ENCODE assay signal across 22 cellular contexts in genomic region chr5:59559847-59560246, GRCh38.
DNase-seq lines count a peak whose midpoint lies in the region; ATAC-seq, FAIRE-seq and TF ChIP-seq lines count a peak whose summit lies in the region.
"Had no signal": no experiment of that assay in that cellular context is flagged by ENCODE, and none has a peak within 500 bp of the region (broad histone marks: within the 10 kb centered on the region; RNA-seq: fewer than 3 reads in every experiment).

No MANE protein-coding gene starts in this region.

- H3K9me1 ChIP-seq in endothelial cell of umbilical vein (replicated peaks; ENCODE audit: control insufficient read depth, extremely low read depth, insufficient read depth, low read length) = no peaks in the 10 kb centered on the region

- TF ChIP-seq POLR2A in HepG2 (IDR thresholded peaks at IDR 0.05; ENCODE audit: insufficient read depth in 1 of 2, low read depth in 2 of 2, low read length in 2 of 2) (no peak), endothelial cell of umbilical vein (IDR thresholded peaks at IDR 0.05; ENCODE audit: low read depth, low read length) (no peak)

- in situ Hi-C loops in HepG2 (cut with HindIII; ENCODE audit: extremely low pct_ligation_motif_present, low pct_unique_long_range_greater_than_20kb) = no loop called here

- H3K4me3 ChIP-seq in liver (ENCODE audit: low read depth in 1 of 3, low read length in 3 of 3) (no peak overlapping the region), HepG2 (replicated peaks in 1 of 3; ENCODE audit: insufficient read depth in 1 of 3, low read depth in 2 of 3, low read length in 3 of 3) (no peak overlapping the region), endothelial cell of umbilical vein (replicated peaks in 1 of 3; ENCODE audit: insufficient read depth in 1 of 3, low read depth in 1 of 3, low read length in 3 of 3) (no peak overlapping the region)
- H3K4me3 ChIP-seq in effector memory CD4-positive, alpha-beta T cell (ENCODE audit: insufficient read depth, low read depth, low read length, poor library complexity, severe bottlenecking) = no peak overlapping the region
- H3K4me3 ChIP-seq: BLaER1, GM23248, MG63, PC-9, SJCRH30 had no signal

- peaks cover 4% of the 10 kb centered on the region for H3K36me3 Mint-ChIP-seq in memory B cell
- H3K36me3 Mint-ChIP-seq: CD4-positive, CD25-positive, alpha-beta regulatory T cell had no signal

- H3K27ac Mint-ChIP-seq in memory B cell = peak overlapping the region; percentile 88
- H3K27ac Mint-ChIP-seq: CD4-positive, CD25-positive, alpha-beta regulatory T cell had no signal

- no peak overlapping the region for H3K9ac ChIP-seq in liver (ENCODE audit: low read depth in 1 of 2, low read length in 2 of 2)
- H3K9ac ChIP-seq in HepG2 (ENCODE audit: insufficient read depth, low read depth, low read length) = no peak overlapping the region
- H3K9ac ChIP-seq in endothelial cell of umbilical vein (replicated peaks; ENCODE audit: extremely low read depth, insufficient read depth, low read length) = no peak overlapping the region
- H3K9ac ChIP-seq: BLaER1, GM23248 had no signal

- intact Hi-C loops in HepG2 (cut with micrococcal nuclease; ENCODE audit: unreplicated experiment) (no loop called here), endothelial cell of umbilical vein (cut with micrococcal nuclease) (no loop called here)

- H3K4me1 Mint-ChIP-seq in memory B cell = peaks cover 36% of the 10 kb centered on the region

- H4K20me1 ChIP-seq in HepG2 (ENCODE audit: insufficient read depth, low read length) (no peaks in the 10 kb centered on the region), endothelial cell of umbilical vein (replicated peaks; ENCODE audit: control insufficient read depth, extremely low read depth, insufficient read depth, low read length) (no peaks in the 10 kb centered on the region)
- H4K20me1 ChIP-seq: BLaER1 had no signal

- POLR2A ChIA-PET in HepG2 (lab: Yijun Ruan, JAX) (no interaction called here), endothelial cell of umbilical vein (lab: Charles Lee) (no interaction called here)

- H3K4me2 ChIP-seq in HepG2 (ENCODE audit: low read depth, low read length) = no peak overlapping the region
- H3K4me2 ChIP-seq in endothelial cell of umbilical vein (ENCODE audit: insufficient read depth, low read length) = peak overlapping the region; percentile 9
- H3K4me2 ChIP-seq: BLaER1, PC-9 had no signal

- H2AFZ ChIP-seq in HepG2 (ENCODE audit: low read length) (no peak overlapping the region), endothelial cell of umbilical vein (ENCODE audit: low read depth, low read length) (no peak overlapping the region)
- H2AFZ ChIP-seq: GM23248, PC-9 had no signal

- no TSS peak for BruUV-seq in HepG2 (replicated peaks; lab: Mats Ljungman, UMichigan)
- BruUV-seq in endothelial cell of umbilical vein (replicated peaks; lab: Mats Ljungman, UMichigan) = no TSS peak

- no peak overlapping the region for H3K4me3 Mint-ChIP-seq in memory B cell
- H3K4me3 Mint-ChIP-seq: CD4-positive, CD25-positive, alpha-beta regulatory T cell had no signal

- ATAC-seq in HepG2 (no peak), memory B cell (ENCODE audit: low read depth) (no peak), GM18517 (IDR thresholded peaks at IDR 0.05; ENCODE audit: unreplicated experiment) (no peak), HG02763 (IDR thresholded peaks at IDR 0.05; ENCODE audit: unreplicated experiment) (no peak)
- ATAC-seq: Right ventricle myocardium inferior had no signal

- no peak for TF ChIP-seq CTCF in liver (IDR thresholded peaks at IDR 0.05; ENCODE audit: low read depth, low read length, missing input control)
- no peak for TF ChIP-seq CTCF in HepG2 (CRISPR knock-in tag; IDR thresholded peaks at IDR 0.05)
- TF ChIP-seq CTCF in endothelial cell of umbilical vein (IDR thresholded peaks at IDR 0.05; ENCODE audit: extremely low read depth in 1 of 2, insufficient read depth in 1 of 2, low read depth in 1 of 2, low read length in 2 of 2) = no peak

- CTCF ChIA-PET in HepG2 (lab: Yijun Ruan, JAX; ENCODE audit: low intra/inter-chr PET ratio, low total read pairs) (no interaction called here), endothelial cell of umbilical vein (lab: Charles Lee) (interaction anchor here (1.0 to 2.3 kb wide), 4 partner anchors 14 to 101 kb away, joined by 3 to 9 read pairs (median 6); no protein-coding TSS in a partner anchor)

- H3K4me1 ChIP-seq in liver (ENCODE audit: control insufficient read depth in 4 of 4, insufficient read depth in 4 of 4, low read length in 3 of 4) (peaks cover 0 to 3% (median 0%) of the 10 kb centered on the region in 4 donors), HepG2 (ENCODE audit: insufficient read depth, low read length) (peaks cover 36% of the 10 kb centered on the region), endothelial cell of umbilical vein (ENCODE audit: control insufficient read depth, extremely low read depth, insufficient read depth, low read length) (peaks cover 49% of the 10 kb centered on the region)
- H3K4me1 ChIP-seq in effector memory CD4-positive, alpha-beta T cell (ENCODE audit: control insufficient read depth, insufficient read depth, low read length, poor library complexity, severe bottlenecking) = no peaks in the 10 kb centered on the region

- H3K27ac ChIP-seq in liver (ENCODE audit: low read depth in 1 of 2, low read length in 2 of 2) (no peak overlapping the region), HepG2 (ENCODE audit: extremely low read length, insufficient read depth, low read length) (no peak overlapping the region), endothelial cell of umbilical vein (ENCODE audit: insufficient read depth, low read depth, low read length) (no peak overlapping the region)
- H3K27ac ChIP-seq in effector memory CD4-positive, alpha-beta T cell (ENCODE audit: insufficient read depth, low read length, poor library complexity, severe bottlenecking) = no peak overlapping the region
- H3K27ac ChIP-seq: BLaER1, GM23248, PC-9, SJCRH30 had no signal

- FAIRE-seq in HepG2 (lab: Jason Lieb, UNC) (no peak), endothelial cell of umbilical vein (lab: Jason Lieb, UNC) (no peak)
- FAIRE-seq: D721Med, HTR-8/SVneo had no signal

- TF ChIP-seq EP300 in HepG2 (IDR thresholded peaks at IDR 0.05; ENCODE audit: low read depth in 2 of 2, low read length in 2 of 2) (no peak), HepG2 (CRISPR knock-in tag; IDR thresholded peaks at IDR 0.05; ENCODE audit: borderline replicate concordance) (no peak)

- H3K27me3 Mint-ChIP-seq in memory B cell = no peaks in the 10 kb centered on the region
- H3K27me3 Mint-ChIP-seq: CD4-positive, CD25-positive, alpha-beta regulatory T cell had no signal

- H3K27me3 ChIP-seq in liver (ENCODE audit: control insufficient read depth in 4 of 4, insufficient read depth in 4 of 4, low read length in 3 of 4) = no peaks in the 10 kb centered on the region
- H3K27me3 ChIP-seq in HepG2 (ENCODE audit: control insufficient read depth in 1 of 2, insufficient read depth in 2 of 2, low read length in 2 of 2) = no peaks in the 10 kb centered on the region
- H3K27me3 ChIP-seq in endothelial cell of umbilical vein (ENCODE audit: control insufficient read depth in 2 of 2, insufficient read depth in 2 of 2, low read length in 2 of 2) = no peaks in the 10 kb centered on the region
- H3K27me3 ChIP-seq in effector memory CD4-positive, alpha-beta T cell (replicated peaks; ENCODE audit: control insufficient read depth, insufficient read depth, low read length, poor library complexity, severe bottlenecking) = no peaks in the 10 kb centered on the region
- H3K27me3 ChIP-seq: BLaER1, MG63, SJCRH30 had no signal

- peaks cover 5% of the 10 kb centered on the region for H3K9me3 Mint-ChIP-seq in memory B cell

- H3K36me3 ChIP-seq in liver (ENCODE audit: control insufficient read depth in 4 of 4, insufficient read depth in 3 of 4, low read depth in 1 of 4, low read length in 3 of 4) (no peaks in the 10 kb centered on the region), HepG2 (replicated peaks in 1 of 2; ENCODE audit: control insufficient read depth in 1 of 2, insufficient read depth in 2 of 2, low read length in 2 of 2) (no peaks in the 10 kb centered on the region), endothelial cell of umbilical vein (ENCODE audit: control insufficient read depth in 2 of 2, extremely low read depth in 1 of 2, insufficient read depth in 2 of 2, low read length in 2 of 2) (no peaks in the 10 kb centered on the region)
- H3K36me3 ChIP-seq in effector memory CD4-positive, alpha-beta T cell (ENCODE audit: control insufficient read depth, insufficient read depth, low read length) = no peaks in the 10 kb centered on the region
- H3K36me3 ChIP-seq: BLaER1, MG63, SJCRH30 had no signal

- H3K9me3 ChIP-seq in liver (ENCODE audit: control insufficient read depth in 4 of 4, low read length in 3 of 4) (no peaks in the 10 kb centered on the region), HepG2 (ENCODE audit: low read length) (no peaks in the 10 kb centered on the region), endothelial cell of umbilical vein (replicated peaks; ENCODE audit: control insufficient read depth, insufficient read depth, low read length) (no peaks in the 10 kb centered on the region)
- H3K9me3 ChIP-seq in effector memory CD4-positive, alpha-beta T cell (ENCODE audit: control insufficient read depth, low read length) = no peaks in the 10 kb centered on the region
- H3K9me3 ChIP-seq: BLaER1, MG63, SJCRH30 had no signal

- DNase-seq in HepG2 (ENCODE audit: low spot score) (no peak), endothelial cell of umbilical vein (ENCODE audit: low read depth, low spot score) (no peak), memory B cell (ENCODE audit: low spot score in 2 of 2) (no peak)
- no peak for DNase-seq in effector memory CD4-positive, alpha-beta T cell
- DNase-seq: 8988T; CD4-positive, CD25-positive, alpha-beta regulatory T cell; GM23248; H7; KBM-7; MG63; NCI-H1105 treated with DMSO at 0.1 percent for 48 hours; NCI-H446; NCI-H526; PC-9 had no signal

- H3K79me2 ChIP-seq in HepG2 (ENCODE audit: insufficient read depth, low read length) (no peaks in the 10 kb centered on the region), endothelial cell of umbilical vein (ENCODE audit: control insufficient read depth, insufficient read depth, low read length) (no peaks in the 10 kb centered on the region)

- TF ChIP-seq RAD21 in liver (IDR thresholded peaks at IDR 0.05) (peak in 1 of 2 donors; percentile 41), HepG2 (CRISPR knock-in tag; IDR thresholded peaks at IDR 0.05) (no peak)

- 52% methylated on average over 4 of the region's 4 CpGs for WGBS in liver
- WGBS in HepG2 (ENCODE audit: low lambda C conversion rate) = 77% methylated on average over 4 of the region's 4 CpGs

- dilution Hi-C loops in endothelial cell of umbilical vein (cut with MboI; ENCODE audit: extremely low pct_ligation_motif_present, low sequenced_read_pairs) = no loop called here

TF ChIP-seq in liver, 16 proteins besides CTCF, POLR2A, EP300 and RAD21 (continues in another document):
- peak in 1 of 2 donors; percentile 35 for TF ChIP-seq HNF4A (conservative IDR thresholded peaks at IDR 0.05)
- peak; percentile 41 for TF ChIP-seq YY1 (IDR thresholded peaks at IDR 0.05)

TF ChIP-seq in HepG2, 621 proteins besides CTCF, POLR2A, EP300 and RAD21 (continues in another document):
- TF ChIP-seq PTBP1 (IDR thresholded peaks at IDR 0.05; ENCODE audit: low read depth, low read length, poor library complexity, severe bottlenecking) = no peak

TF ChIP-seq in endothelial cell of umbilical vein, 7 proteins besides CTCF, POLR2A, EP300 and RAD21:
- TF ChIP-seq MYC (IDR thresholded peaks at IDR 0.05; ENCODE audit: low read depth, low read length) = no peak
